Comparison of ENCODE assay signal across 1 cellular context in genomic region chr6:133959667-133960368, GRCh38.
TF ChIP-seq lines count a peak whose summit lies in the region.

No MANE protein-coding gene starts in this region.

TF ChIP-seq in K562, 482 proteins besides CTCF, POLR2A, EP300 and RAD21 (continued from another document and continues in another):
- no peak for TF ChIP-seq RREB1 (CRISPR knock-in tag; IDR thresholded peaks at IDR 0.05)
- TF ChIP-seq FOXA3 (CRISPR knock-in tag; conservative IDR thresholded peaks at IDR 0.05 in 1 of 2, IDR thresholded peaks at IDR 0.05 in 1 of 2): peak in 1 of 2 experiments; percentile 34; a peak in 1 of 4 replicates
- no peak for TF ChIP-seq NELFE (IDR thresholded peaks at IDR 0.05; ENCODE audit: insufficient read depth, insufficient read length)
- TF ChIP-seq GATA2 (CRISPR knock-in tag; IDR thresholded peaks at IDR 0.05): peak; percentile 45; the same call in 1 of the 2 replicates
- TF ChIP-seq SIN3B (IDR thresholded peaks at IDR 0.05; ENCODE audit: low read depth): no peak
- TF ChIP-seq PPARD (CRISPR knock-in tag; IDR thresholded peaks at IDR 0.05): no peak
- no peak for TF ChIP-seq E2F6 (IDR thresholded peaks at IDR 0.05; ENCODE audit: borderline replicate concordance in 1 of 2, extremely low read depth in 1 of 2, insufficient read depth in 1 of 2, insufficient read length in 1 of 2, low read depth in 1 of 2, low read length in 1 of 2, poor library complexity in 1 of 2, severe bottlenecking in 1 of 2)
- TF ChIP-seq NFXL1 (CRISPR knock-in tag; IDR thresholded peaks at IDR 0.05): no peak
- TF ChIP-seq ZBTB11 (CRISPR knock-in tag; IDR thresholded peaks at IDR 0.05): no peak
- no peak for TF ChIP-seq CHCHD3 (CRISPR knock-in tag; IDR thresholded peaks at IDR 0.05)
- TF ChIP-seq RBM39 (optimal IDR thresholded peaks at IDR 0.05; ENCODE audit: low read depth, low read length): no peak
- TF ChIP-seq EGR1 (conservative IDR thresholded peaks at IDR 0.05): no peak
- TF ChIP-seq MAFG (tag; conservative IDR thresholded peaks at IDR 0.05): no peak
- no peak for TF ChIP-seq RUNX1 (IDR thresholded peaks at IDR 0.05; ENCODE audit: low read depth)
- no peak for TF ChIP-seq PHF20 (IDR thresholded peaks at IDR 0.05; ENCODE audit: partially characterized antibody)
- no peak for TF ChIP-seq ZNF143 (CRISPR knock-in tag; IDR thresholded peaks at IDR 0.05)
- TF ChIP-seq CBFA2T2 (conservative IDR thresholded peaks at IDR 0.05): peak; percentile 83
- TF ChIP-seq MITF (IDR thresholded peaks at IDR 0.05): no peak
- no peak for TF ChIP-seq NR3C1 (CRISPR knock-in tag; IDR thresholded peaks at IDR 0.05)
- TF ChIP-seq CBX8 (IDR thresholded peaks at IDR 0.05; ENCODE audit: borderline replicate concordance, extremely low read depth, low read depth, low read length, poor library complexity, severe bottlenecking): no peak
- no peak for TF ChIP-seq JUNB (CRISPR knock-in tag; conservative IDR thresholded peaks at IDR 0.05)
- TF ChIP-seq BRF1 (IDR thresholded peaks at IDR 0.05; ENCODE audit: borderline replicate concordance, extremely low read depth, insufficient read length): no peak
- TF ChIP-seq HDAC2 (IDR thresholded peaks at IDR 0.05): no peak
- no peak for TF ChIP-seq BRF2 (IDR thresholded peaks at IDR 0.05; ENCODE audit: borderline replicate concordance, insufficient read depth, insufficient read length)
- no peak for TF ChIP-seq E2F4 (CRISPR knock-in tag; IDR thresholded peaks at IDR 0.05; ENCODE audit: low read depth)
- TF ChIP-seq MEIS2 (IDR thresholded peaks at IDR 0.05; ENCODE audit: partially characterized antibody): peak; percentile 46
- no peak for TF ChIP-seq ZNF224 (CRISPR knock-in tag; IDR thresholded peaks at IDR 0.05)
- no peak for TF ChIP-seq ZNF23 (CRISPR knock-in tag; IDR thresholded peaks at IDR 0.05)
- TF ChIP-seq MCM5 (IDR thresholded peaks at IDR 0.05; ENCODE audit: low read depth): no peak
- TF ChIP-seq PKNOX1 (IDR thresholded peaks at IDR 0.05): peak; percentile 37; the same call in 1 of the 2 replicates
- no peak for TF ChIP-seq HOXB6 (CRISPR knock-in tag; IDR thresholded peaks at IDR 0.05; ENCODE audit: borderline replicate concordance)
